9 cellular contexts compared by ENCODE assay signal in genomic region chr4:113684534-113685091, GRCh38.
A peak's percentile ranks its signal among the peaks of the same experiment; 100 is the strongest.
DNase-seq lines count a peak whose midpoint lies in the region; ATAC-seq and TF ChIP-seq lines count a peak whose summit lies in the region.
"Had no signal": no experiment of that assay in that cellular context is flagged by ENCODE, and none has a peak within 500 bp of the region (broad histone marks: within the 10 kb centered on the region; RNA-seq: fewer than 3 reads in every experiment).

No MANE protein-coding gene starts in this region.

- H3K4me1 Mint-ChIP-seq in GM23338: no peaks in the 10 kb centered on the region
- peaks cover 56% of the 10 kb centered on the region for H3K4me1 Mint-ChIP-seq in activated CD4-positive, alpha-beta T cell treated with anti-CD3 and anti-CD28 coated beads, Interleukin-2, amount 10 ng/mL, durations not matched to agents 7 days and 5 days

- no peaks in the 10 kb centered on the region for H4K20me1 ChIP-seq in GM23338 (replicated peaks; ENCODE audit: insufficient read depth)

- H3K36me3 ChIP-seq in GM23338 (ENCODE audit: insufficient read depth): no peaks in the 10 kb centered on the region
- H3K36me3 ChIP-seq: HAP-1 had no signal

- CTCF ChIA-PET in AG04450 (lab: Charles Lee): interaction anchor here (0.6 to 1.5 kb wide), 9 partner anchors 10 to 301 kb away, joined by 3 to 5 read pairs (median 4); no protein-coding TSS in a partner anchor
- CTCF ChIA-PET in activated CD4-positive, alpha-beta T cell treated with anti-CD3 and anti-CD28 coated beads, Interleukin-2, amount 10 ng/mL, durations not matched to agents 7 days and 5 days (lab: Charles Lee): interaction anchor here (0.7 to 2.7 kb wide), 5 partner anchors 9 to 137 kb away, joined by 3 to 8 read pairs (median 4); no protein-coding TSS in a partner anchor

- no peaks in the 10 kb centered on the region for H3K9me3 ChIP-seq in AG04450 (ENCODE audit: control insufficient read depth, insufficient read depth, low read length)
- H3K9me3 ChIP-seq: HAP-1 had no signal

- DNase-seq in AG04450 (ENCODE audit: low read depth, low spot score) (no peak), GM23338 (ENCODE audit: low spot score) (peak; percentile 39), foreskin keratinocyte (no peak), pons (ENCODE audit: low spot score) (peak; percentile 67), NCI-H187 treated with DMSO at 0.1 percent for 48 hours (lab: John Stamatoyannopoulos, UW) (no peak), NCI-H1417 (lab: John Stamatoyannopoulos, UW) (no peak), cortex of kidney (lab: John Stamatoyannopoulos, UW) (no peak)
- DNase-seq in activated CD4-positive, alpha-beta T cell treated with anti-CD3 and anti-CD28 coated beads, Interleukin-2, amount 10 ng/mL, durations not matched to agents 7 days and 5 days: no peak

- TF ChIP-seq CTCF in AG04450 (IDR thresholded peaks at IDR 0.05; ENCODE audit: low read depth, low read length): peak; percentile 58
- peak in 1 of 2 experiments; percentile 23; a peak in 2 of 4 replicates for TF ChIP-seq CTCF in GM23338 (conservative IDR thresholded peaks at IDR 0.05; ENCODE audit: low read depth in 2 of 2)
- TF ChIP-seq CTCF in foreskin keratinocyte (conservative IDR thresholded peaks at IDR 0.05): peak; percentile 16

- H3K4me3 ChIP-seq in AG04450 (ENCODE audit: low read depth, low read length) (no peak overlapping the region), GM23338 (no peak overlapping the region)
- H3K4me3 ChIP-seq: HAP-1 had no signal

- POLR2A ChIA-PET in AG04450 (lab: Yijun Ruan, JAX): interaction anchor here (1.1 to 1.2 kb wide), 2 partner anchors 8 to 41 kb away, joined by 3 to 4 read pairs; no protein-coding TSS in a partner anchor
- POLR2A ChIA-PET in activated CD4-positive, alpha-beta T cell treated with anti-CD3 and anti-CD28 coated beads, Interleukin-2, amount 10 ng/mL, durations not matched to agents 7 days and 5 days (lab: Charles Lee): no interaction called here

- no peaks in the 10 kb centered on the region for H3K27me3 ChIP-seq in AG04450 (ENCODE audit: control insufficient read depth, insufficient read depth, low read length)
- no peaks in the 10 kb centered on the region for H3K27me3 ChIP-seq in GM23338 (ENCODE audit: insufficient read depth)
- no peaks in the 10 kb centered on the region for H3K27me3 ChIP-seq in foreskin keratinocyte

- no peaks in the 10 kb centered on the region for H3K9me3 Mint-ChIP-seq in GM23338
- peaks cover 13% of the 10 kb centered on the region for H3K9me3 Mint-ChIP-seq in activated CD4-positive, alpha-beta T cell treated with anti-CD3 and anti-CD28 coated beads, Interleukin-2, amount 10 ng/mL, durations not matched to agents 7 days and 5 days

- ATAC-seq in GM23338 (peak; percentile 80), foreskin keratinocyte (peak; percentile 62)

- H3K36me3 Mint-ChIP-seq in GM23338 (ENCODE audit: low read depth): no peaks in the 10 kb centered on the region
- H3K36me3 Mint-ChIP-seq in activated CD4-positive, alpha-beta T cell treated with anti-CD3 and anti-CD28 coated beads, Interleukin-2, amount 10 ng/mL, durations not matched to agents 7 days and 5 days (ENCODE audit: low read depth): peaks cover 44% of the 10 kb centered on the region

- H3K9me2 ChIP-seq in GM23338 (ENCODE audit: insufficient read depth): no peaks in the 10 kb centered on the region

- H3K27ac ChIP-seq in AG04450 (ENCODE audit: low read depth, low read length): peak overlapping the region; percentile 53
- H3K27ac ChIP-seq in GM23338 (ENCODE audit: low read depth): no peak overlapping the region
- H3K27ac ChIP-seq in foreskin keratinocyte: no peak overlapping the region

- no peaks in the 10 kb centered on the region for H3F3A ChIP-seq in GM23338 (replicated peaks; ENCODE audit: low read depth)

- H3K4me3 Mint-ChIP-seq in GM23338: no peak overlapping the region
- H3K4me3 Mint-ChIP-seq in activated CD4-positive, alpha-beta T cell treated with anti-CD3 and anti-CD28 coated beads, Interleukin-2, amount 10 ng/mL, durations not matched to agents 7 days and 5 days: peak overlapping the region; percentile 30

- H3K4me1 ChIP-seq in GM23338 (ENCODE audit: insufficient read depth) (no peaks in the 10 kb centered on the region), foreskin keratinocyte (peaks cover 6% of the 10 kb centered on the region)
- H3K4me1 ChIP-seq: HAP-1 had no signal

- H3K79me2 ChIP-seq in GM23338 (replicated peaks; ENCODE audit: insufficient read depth): no peaks in the 10 kb centered on the region

- no peak overlapping the region for H3K27ac Mint-ChIP-seq in GM23338
- peak overlapping the region; percentile 83 for H3K27ac Mint-ChIP-seq in activated CD4-positive, alpha-beta T cell treated with anti-CD3 and anti-CD28 coated beads, Interleukin-2, amount 10 ng/mL, durations not matched to agents 7 days and 5 days

- no peak overlapping the region for H2AFZ ChIP-seq in GM23338

- no peaks in the 10 kb centered on the region for H3K27me3 Mint-ChIP-seq in GM23338 (ENCODE audit: insufficient read depth, low read depth, poor library complexity)
- H3K27me3 Mint-ChIP-seq in activated CD4-positive, alpha-beta T cell treated with anti-CD3 and anti-CD28 coated beads, Interleukin-2, amount 10 ng/mL, durations not matched to agents 7 days and 5 days: no peaks in the 10 kb centered on the region

- no peak overlapping the region for H3K4me2 ChIP-seq in GM23338

TF ChIP-seq in GM23338, 12 proteins besides CTCF, POLR2A, EP300 and RAD21:
- TF ChIP-seq JUNB (IDR thresholded peaks at IDR 0.05; ENCODE audit: unreplicated experiment) (no peak), ZNF331 (CRISPR knock-in tag; IDR thresholded peaks at IDR 0.05; ENCODE audit: low read depth) (no peak), STAT1 (IDR thresholded peaks at IDR 0.05; ENCODE audit: unreplicated experiment) (no peak), ZNF114 (CRISPR knock-in tag; IDR thresholded peaks at IDR 0.05) (no peak), POLR2AphosphoS5 (IDR thresholded peaks at IDR 0.05; ENCODE audit: low read depth) (no peak), NANOG (IDR thresholded peaks at IDR 0.05; ENCODE audit: borderline replicate concordance) (no peak), CREB1 (CRISPR knock-in tag; IDR thresholded peaks at IDR 0.05; ENCODE audit: low read depth) (no peak)

Comparison
In these comparisons a context has a peak if more than half of its experiments do, and no peak if none do; other contexts are left out.
1. DNase-seq: peak in GM23338 (single experiment) and pons (single experiment); none in AG04450 (single experiment), activated CD4-positive, alpha-beta T cell treated with anti-CD3 and anti-CD28 coated beads, Interleukin-2, amount 10 ng/mL, durations not matched to agents 7 days and 5 days (single experiment), foreskin keratinocyte (0 of 2), NCI-H187 treated with DMSO at 0.1 percent for 48 hours (single experiment), NCI-H1417 (0 of 3) and cortex of kidney (single experiment).